ENCODE assay signal across 20 cellular contexts in the genomic region with DNA sequence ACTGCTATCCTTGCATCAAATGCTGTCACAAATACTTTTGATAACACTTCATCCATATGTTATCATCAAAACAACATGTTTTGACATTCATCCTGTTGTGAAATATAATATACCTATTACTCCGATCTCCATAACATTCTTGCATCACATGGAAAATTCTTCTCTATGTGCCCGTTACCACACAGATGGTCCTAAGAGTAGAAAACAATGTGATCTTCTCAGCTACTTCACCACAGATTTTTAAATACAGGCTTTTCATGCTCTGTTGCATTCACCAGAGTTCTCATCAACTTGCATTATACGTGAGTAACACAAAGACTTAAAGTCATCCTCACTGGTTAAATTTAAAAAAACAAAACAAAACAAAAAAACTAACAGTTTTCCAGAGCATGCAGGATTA.
"Had no signal": no experiment of that assay in that cellular context is flagged by ENCODE, and none has a peak within 500 bp of the region (broad histone marks: within the 10 kb centered on the region; RNA-seq: fewer than 3 reads in every experiment).

No MANE protein-coding gene starts in this region.

- ATAC-seq: foreskin keratinocyte; left lobe of liver; natural killer cell treated with Interleukin-12 subunit alpha and Interleukin-12 subunit beta and Interleukin-15 and Interleukin-18, amount 100 ng/mL, for 72 hours had no signal

- H3K27me3 ChIP-seq: dorsolateral prefrontal cortex, foreskin keratinocyte, neutrophil, thyroid gland had no signal

- H3K9me3 ChIP-seq: neutrophil, thyroid gland had no signal

- H3K36me3 ChIP-seq: neutrophil, thyroid gland, WERI-Rb-1 had no signal

- DNase-seq: activated CD4-positive, alpha-beta T cell treated with anti-CD3 and anti-CD28 coated beads for 1 hour; activated CD8-positive, alpha-beta memory T cell treated with anti-CD3 and anti-CD28 coated beads for 24 hours; activated CD8-positive, alpha-beta memory T cell treated with anti-CD3 and anti-CD28 coated beads, Interleukin-2, amount 50 U/mL, for 48 hours; activated effector memory CD4-positive, alpha-beta T cell treated with Interleukin-2 at 50 U/mL for 16 hours; activated T-cell treated with anti-CD3 and anti-CD28 coated beads, Interleukin-2, amount 50 U/mL, for 48 hours; dorsolateral prefrontal cortex; foreskin keratinocyte; kidney; stimulated activated CD4-positive, alpha-beta T cell treated with anti-CD3 and anti-CD28 coated beads, Interleukin-12 subunit alpha, Interleukin-12 subunit beta, amount 100 ng/mL, for 4 hours; stimulated activated CD4-positive, alpha-beta T cell treated with anti-CD3 and anti-CD28 coated beads, Interleukin-1b, Interleukin-23, amount 100 ng/mL, for 48 hours; stimulated activated naive CD4-positive, alpha-beta T cell treated with Interleukin-2 at 50 U/mL for 16 hours; T-helper 1 cell; thyroid gland; WERI-Rb-1 had no signal

- H3K4me3 ChIP-seq: dorsolateral prefrontal cortex, lung, thyroid gland had no signal

- H3K4me1 ChIP-seq: parathyroid adenoma, thyroid gland had no signal

- FAIRE-seq: colon, kidney had no signal

- H3K27ac ChIP-seq: dorsolateral prefrontal cortex, foreskin keratinocyte, neutrophil, parathyroid adenoma, thyroid gland, WERI-Rb-1 had no signal
